Comparison of ENCODE assay signal across 1 cellular context in the genomic region with DNA sequence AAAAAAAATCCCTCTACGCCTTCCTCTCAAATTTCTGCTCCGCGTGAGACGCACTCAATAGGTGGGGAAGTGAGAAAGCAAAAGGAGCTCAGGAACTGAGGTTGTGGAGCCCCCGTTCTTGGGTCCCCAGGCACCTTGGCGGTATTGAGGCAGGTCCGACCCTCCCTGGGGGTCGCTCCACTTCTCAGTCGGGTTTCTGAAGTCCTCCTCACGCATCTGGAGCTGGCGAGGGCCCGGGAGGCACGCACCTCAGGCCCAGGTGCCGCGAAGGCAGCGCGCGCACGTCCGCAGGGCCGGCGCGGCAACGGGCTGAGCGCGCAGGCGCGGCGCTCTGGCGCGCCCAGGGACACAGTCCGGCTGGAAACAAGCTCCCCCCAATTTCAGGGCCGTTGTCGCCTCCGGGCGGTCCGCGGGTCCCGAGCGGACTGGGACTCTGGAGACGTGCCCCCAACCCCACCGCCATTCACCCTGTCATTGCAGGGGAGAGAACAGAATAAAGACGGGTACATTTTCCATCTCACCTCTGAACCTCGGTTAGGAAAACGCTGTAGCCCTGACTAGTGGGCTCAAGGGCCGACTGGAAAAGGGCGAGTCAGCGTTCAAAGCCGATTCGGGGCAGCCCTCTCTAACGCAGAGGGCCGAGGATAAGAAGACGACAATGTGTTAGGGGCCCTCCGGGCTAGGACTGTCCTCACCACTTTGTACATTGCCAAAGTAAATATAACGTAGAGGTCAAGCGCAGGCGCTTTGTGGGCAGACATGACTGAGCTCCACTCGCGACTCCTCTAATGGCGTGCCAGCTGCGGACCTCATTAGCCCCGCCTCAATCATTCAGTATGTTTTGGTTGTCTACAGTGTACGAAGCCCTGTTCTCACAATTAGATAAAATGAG.
TF ChIP-seq lines count a peak whose summit lies in the region.

A gene with protein sequence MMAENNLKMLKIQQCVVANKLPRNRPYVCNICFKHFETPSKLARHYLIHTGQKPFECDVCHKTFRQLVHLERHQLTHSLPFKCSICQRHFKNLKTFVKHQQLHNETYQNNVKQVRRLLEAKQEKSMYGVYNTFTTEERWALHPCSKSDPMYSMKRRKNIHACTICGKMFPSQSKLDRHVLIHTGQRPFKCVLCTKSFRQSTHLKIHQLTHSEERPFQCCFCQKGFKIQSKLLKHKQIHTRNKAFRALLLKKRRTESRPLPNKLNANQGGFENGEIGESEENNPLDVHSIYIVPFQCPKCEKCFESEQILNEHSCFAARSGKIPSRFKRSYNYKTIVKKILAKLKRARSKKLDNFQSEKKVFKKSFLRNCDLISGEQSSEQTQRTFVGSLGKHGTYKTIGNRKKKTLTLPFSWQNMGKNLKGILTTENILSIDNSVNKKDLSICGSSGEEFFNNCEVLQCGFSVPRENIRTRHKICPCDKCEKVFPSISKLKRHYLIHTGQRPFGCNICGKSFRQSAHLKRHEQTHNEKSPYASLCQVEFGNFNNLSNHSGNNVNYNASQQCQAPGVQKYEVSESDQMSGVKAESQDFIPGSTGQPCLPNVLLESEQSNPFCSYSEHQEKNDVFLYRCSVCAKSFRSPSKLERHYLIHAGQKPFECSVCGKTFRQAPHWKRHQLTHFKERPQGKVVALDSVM (minus strand): TSS at position 306 of the 892 bp plus-strand sequence. CDS start 4,853 bp downstream, outside the sequence.

TF ChIP-seq in HepG2, 621 proteins besides CTCF, POLR2A, EP300 and RAD21 (continued from another document and continues in another):
- TF ChIP-seq, protein P1, sequence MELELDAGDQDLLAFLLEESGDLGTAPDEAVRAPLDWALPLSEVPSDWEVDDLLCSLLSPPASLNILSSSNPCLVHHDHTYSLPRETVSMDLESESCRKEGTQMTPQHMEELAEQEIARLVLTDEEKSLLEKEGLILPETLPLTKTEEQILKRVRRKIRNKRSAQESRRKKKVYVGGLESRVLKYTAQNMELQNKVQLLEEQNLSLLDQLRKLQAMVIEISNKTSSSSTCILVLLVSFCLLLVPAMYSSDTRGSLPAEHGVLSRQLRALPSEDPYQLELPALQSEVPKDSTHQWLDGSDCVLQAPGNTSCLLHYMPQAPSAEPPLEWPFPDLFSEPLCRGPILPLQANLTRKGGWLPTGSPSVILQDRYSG (CRISPR knock-in tag; IDR thresholded peaks at IDR 0.05), result peak; percentile 73; the same call in 1 of the 2 replicates
- TF ChIP-seq ZNF354B (CRISPR knock-in tag; IDR thresholded peaks at IDR 0.05), result no peak
- TF ChIP-seq CHD4 (IDR thresholded peaks at IDR 0.05; ENCODE audit: borderline replicate concordance, low read length), result no peak
- TF ChIP-seq, protein P2, sequence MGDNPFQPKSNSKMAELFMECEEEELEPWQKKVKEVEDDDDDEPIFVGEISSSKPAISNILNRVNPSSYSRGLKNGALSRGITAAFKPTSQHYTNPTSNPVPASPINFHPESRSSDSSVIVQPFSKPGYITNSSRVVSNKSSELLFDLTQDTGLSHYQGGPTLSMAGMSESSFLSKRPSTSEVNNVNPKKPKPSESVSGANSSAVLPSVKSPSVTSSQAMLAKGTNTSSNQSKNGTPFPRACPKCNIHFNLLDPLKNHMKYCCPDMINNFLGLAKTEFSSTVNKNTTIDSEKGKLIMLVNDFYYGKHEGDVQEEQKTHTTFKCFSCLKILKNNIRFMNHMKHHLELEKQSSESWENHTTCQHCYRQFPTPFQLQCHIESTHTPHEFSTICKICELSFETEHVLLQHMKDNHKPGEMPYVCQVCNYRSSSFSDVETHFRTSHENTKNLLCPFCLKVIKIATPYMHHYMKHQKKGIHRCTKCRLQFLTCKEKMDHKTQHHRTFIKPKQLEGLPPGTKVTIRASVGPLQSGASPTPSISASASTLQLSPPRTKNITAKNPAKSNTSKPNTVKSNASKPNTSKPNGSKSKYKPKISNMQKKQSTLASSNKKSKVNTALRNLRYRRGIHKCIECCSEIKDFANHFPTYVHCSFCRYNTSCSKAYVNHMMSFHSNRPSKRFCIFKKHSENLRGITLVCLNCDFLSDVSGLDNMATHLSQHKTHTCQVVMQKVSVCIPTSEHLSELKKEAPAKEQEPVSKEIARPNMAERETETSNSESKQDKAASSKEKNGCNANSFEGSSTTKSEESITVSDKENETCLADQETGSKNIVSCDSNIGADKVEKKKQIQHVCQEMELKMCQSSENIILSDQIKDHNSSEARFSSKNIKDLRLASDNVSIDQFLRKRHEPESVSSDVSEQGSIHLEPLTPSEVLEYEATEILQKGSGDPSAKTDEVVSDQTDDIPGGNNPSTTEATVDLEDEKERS (CRISPR knock-in tag; IDR thresholded peaks at IDR 0.05), result no peak; the same call in 1 of the 2 replicates
- TF ChIP-seq RNF2 (conservative IDR thresholded peaks at IDR 0.05; ENCODE audit: low read depth), result peak; percentile 87
- TF ChIP-seq JARID2 (CRISPR knock-in tag; IDR thresholded peaks at IDR 0.05; ENCODE audit: insufficient replicate concordance), result no peak
- peak; percentile 71; the same call in 1 of the 2 replicates for TF ChIP-seq BORCS8-MEF2B (CRISPR knock-in tag; IDR thresholded peaks at IDR 0.05)
- TF ChIP-seq ZNF839 (CRISPR knock-in tag; IDR thresholded peaks at IDR 0.05; ENCODE audit: borderline replicate concordance), result no peak
- TF ChIP-seq YEATS4 (CRISPR knock-in tag; IDR thresholded peaks at IDR 0.05; ENCODE audit: borderline replicate concordance), result peak; percentile 98
- TF ChIP-seq ZNF121 (CRISPR knock-in tag; IDR thresholded peaks at IDR 0.05), result no peak; the same call in 1 of the 2 replicates
- peak; percentile 82 for TF ChIP-seq ATF7-NPFF (CRISPR knock-in tag; IDR thresholded peaks at IDR 0.05; ENCODE audit: low read depth)
- TF ChIP-seq CHCHD3 (CRISPR knock-in tag; IDR thresholded peaks at IDR 0.05), result no peak
- TF ChIP-seq, protein P3, sequence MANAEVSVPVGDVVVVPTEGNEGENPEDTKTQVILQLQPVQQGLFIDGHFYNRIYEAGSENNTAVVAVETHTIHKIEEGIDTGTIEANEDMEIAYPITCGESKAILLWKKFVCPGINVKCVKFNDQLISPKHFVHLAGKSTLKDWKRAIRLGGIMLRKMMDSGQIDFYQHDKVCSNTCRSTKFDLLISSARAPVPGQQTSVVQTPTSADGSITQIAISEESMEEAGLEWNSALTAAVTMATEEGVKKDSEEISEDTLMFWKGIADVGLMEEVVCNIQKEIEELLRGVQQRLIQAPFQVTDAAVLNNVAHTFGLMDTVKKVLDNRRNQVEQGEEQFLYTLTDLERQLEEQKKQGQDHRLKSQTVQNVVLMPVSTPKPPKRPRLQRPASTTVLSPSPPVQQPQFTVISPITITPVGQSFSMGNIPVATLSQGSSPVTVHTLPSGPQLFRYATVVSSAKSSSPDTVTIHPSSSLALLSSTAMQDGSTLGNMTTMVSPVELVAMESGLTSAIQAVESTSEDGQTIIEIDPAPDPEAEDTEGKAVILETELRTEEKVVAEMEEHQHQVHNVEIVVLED (CRISPR knock-in tag; IDR thresholded peaks at IDR 0.05; ENCODE audit: borderline replicate concordance), result peak; percentile 80
- TF ChIP-seq PTBP1 (IDR thresholded peaks at IDR 0.05; ENCODE audit: low read depth, low read length, poor library complexity, severe bottlenecking), result no peak
- TF ChIP-seq, protein P4, sequence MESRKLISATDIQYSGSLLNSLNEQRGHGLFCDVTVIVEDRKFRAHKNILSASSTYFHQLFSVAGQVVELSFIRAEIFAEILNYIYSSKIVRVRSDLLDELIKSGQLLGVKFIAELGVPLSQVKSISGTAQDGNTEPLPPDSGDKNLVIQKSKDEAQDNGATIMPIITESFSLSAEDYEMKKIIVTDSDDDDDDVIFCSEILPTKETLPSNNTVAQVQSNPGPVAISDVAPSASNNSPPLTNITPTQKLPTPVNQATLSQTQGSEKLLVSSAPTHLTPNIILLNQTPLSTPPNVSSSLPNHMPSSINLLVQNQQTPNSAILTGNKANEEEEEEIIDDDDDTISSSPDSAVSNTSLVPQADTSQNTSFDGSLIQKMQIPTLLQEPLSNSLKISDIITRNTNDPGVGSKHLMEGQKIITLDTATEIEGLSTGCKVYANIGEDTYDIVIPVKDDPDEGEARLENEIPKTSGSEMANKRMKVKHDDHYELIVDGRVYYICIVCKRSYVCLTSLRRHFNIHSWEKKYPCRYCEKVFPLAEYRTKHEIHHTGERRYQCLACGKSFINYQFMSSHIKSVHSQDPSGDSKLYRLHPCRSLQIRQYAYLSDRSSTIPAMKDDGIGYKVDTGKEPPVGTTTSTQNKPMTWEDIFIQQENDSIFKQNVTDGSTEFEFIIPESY (CRISPR knock-in tag; IDR thresholded peaks at IDR 0.05), result no peak
- TF ChIP-seq FIP1L1 (IDR thresholded peaks at IDR 0.05; ENCODE audit: borderline replicate concordance, insufficient read depth, low read depth, low read length), result peak; percentile 79; the same call in 1 of the 2 replicates
- TF ChIP-seq ZNF766 (CRISPR knock-in tag; IDR thresholded peaks at IDR 0.05; ENCODE audit: borderline replicate concordance), result no peak
- TF ChIP-seq RXRA (CRISPR knock-in tag; IDR thresholded peaks at IDR 0.05), result no peak; the same call in none of the 2 replicates
- peak; percentile 37; the same call in 1 of the 2 replicates for TF ChIP-seq TBX2 (CRISPR knock-in tag; IDR thresholded peaks at IDR 0.05; ENCODE audit: borderline replicate concordance)
- no peak for TF ChIP-seq ZFP36L2 (CRISPR knock-in tag; IDR thresholded peaks at IDR 0.05)
- no peak for TF ChIP-seq NFE2L1 (CRISPR knock-in tag; IDR thresholded peaks at IDR 0.05; ENCODE audit: borderline replicate concordance)
- no peak for TF ChIP-seq TCF12 (IDR thresholded peaks at IDR 0.05)
- peak; percentile 91; the same call in 1 of the 2 replicates for TF ChIP-seq TCF12 (CRISPR knock-in tag; IDR thresholded peaks at IDR 0.05)
- no peak for TF ChIP-seq TCF7L2 (IDR thresholded peaks at IDR 0.05; ENCODE audit: low read depth, low read length)
- TF ChIP-seq PRPF4 (IDR thresholded peaks at IDR 0.05; ENCODE audit: low read depth, low read length, poor library complexity, severe bottlenecking), result no peak
- peak; percentile 85 for TF ChIP-seq PHF21A (CRISPR knock-in tag; IDR thresholded peaks at IDR 0.05)
- peak; percentile 88 for TF ChIP-seq YY1 (IDR thresholded peaks at IDR 0.05; ENCODE audit: insufficient read depth, insufficient replicate concordance, low read depth, low read length)
- TF ChIP-seq RXRB (CRISPR knock-in tag; IDR thresholded peaks at IDR 0.05; ENCODE audit: borderline replicate concordance), result 0 out of 2 replicates have a peak, but pooled peaks have one; percentile 37
- TF ChIP-seq ZFAT (CRISPR knock-in tag; conservative IDR thresholded peaks at IDR 0.05), result peak; percentile 88; the same call in 1 of the 2 replicates
- TF ChIP-seq, protein P5, sequence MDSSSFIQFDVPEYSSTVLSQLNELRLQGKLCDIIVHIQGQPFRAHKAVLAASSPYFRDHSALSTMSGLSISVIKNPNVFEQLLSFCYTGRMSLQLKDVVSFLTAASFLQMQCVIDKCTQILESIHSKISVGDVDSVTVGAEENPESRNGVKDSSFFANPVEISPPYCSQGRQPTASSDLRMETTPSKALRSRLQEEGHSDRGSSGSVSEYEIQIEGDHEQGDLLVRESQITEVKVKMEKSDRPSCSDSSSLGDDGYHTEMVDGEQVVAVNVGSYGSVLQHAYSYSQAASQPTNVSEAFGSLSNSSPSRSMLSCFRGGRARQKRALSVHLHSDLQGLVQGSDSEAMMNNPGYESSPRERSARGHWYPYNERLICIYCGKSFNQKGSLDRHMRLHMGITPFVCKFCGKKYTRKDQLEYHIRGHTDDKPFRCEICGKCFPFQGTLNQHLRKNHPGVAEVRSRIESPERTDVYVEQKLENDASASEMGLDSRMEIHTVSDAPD (CRISPR knock-in tag; IDR thresholded peaks at IDR 0.05), result 0 out of 2 replicates have a peak, but pooled peaks have one; percentile 37
- TF ChIP-seq, protein P6, sequence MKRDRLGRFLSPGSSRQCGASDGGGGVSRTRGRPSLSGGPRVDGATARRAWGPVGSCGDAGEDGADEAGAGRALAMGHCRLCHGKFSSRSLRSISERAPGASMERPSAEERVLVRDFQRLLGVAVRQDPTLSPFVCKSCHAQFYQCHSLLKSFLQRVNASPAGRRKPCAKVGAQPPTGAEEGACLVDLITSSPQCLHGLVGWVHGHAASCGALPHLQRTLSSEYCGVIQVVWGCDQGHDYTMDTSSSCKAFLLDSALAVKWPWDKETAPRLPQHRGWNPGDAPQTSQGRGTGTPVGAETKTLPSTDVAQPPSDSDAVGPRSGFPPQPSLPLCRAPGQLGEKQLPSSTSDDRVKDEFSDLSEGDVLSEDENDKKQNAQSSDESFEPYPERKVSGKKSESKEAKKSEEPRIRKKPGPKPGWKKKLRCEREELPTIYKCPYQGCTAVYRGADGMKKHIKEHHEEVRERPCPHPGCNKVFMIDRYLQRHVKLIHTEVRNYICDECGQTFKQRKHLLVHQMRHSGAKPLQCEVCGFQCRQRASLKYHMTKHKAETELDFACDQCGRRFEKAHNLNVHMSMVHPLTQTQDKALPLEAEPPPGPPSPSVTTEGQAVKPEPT (CRISPR knock-in tag; IDR thresholded peaks at IDR 0.05; ENCODE audit: low read depth), result no peak
- TF ChIP-seq RFX3 (CRISPR knock-in tag; IDR thresholded peaks at IDR 0.05), result no peak
- TF ChIP-seq ARHGAP35 (CRISPR knock-in tag; IDR thresholded peaks at IDR 0.05; ENCODE audit: borderline replicate concordance), result peak; percentile 8
- TF ChIP-seq, protein P7, sequence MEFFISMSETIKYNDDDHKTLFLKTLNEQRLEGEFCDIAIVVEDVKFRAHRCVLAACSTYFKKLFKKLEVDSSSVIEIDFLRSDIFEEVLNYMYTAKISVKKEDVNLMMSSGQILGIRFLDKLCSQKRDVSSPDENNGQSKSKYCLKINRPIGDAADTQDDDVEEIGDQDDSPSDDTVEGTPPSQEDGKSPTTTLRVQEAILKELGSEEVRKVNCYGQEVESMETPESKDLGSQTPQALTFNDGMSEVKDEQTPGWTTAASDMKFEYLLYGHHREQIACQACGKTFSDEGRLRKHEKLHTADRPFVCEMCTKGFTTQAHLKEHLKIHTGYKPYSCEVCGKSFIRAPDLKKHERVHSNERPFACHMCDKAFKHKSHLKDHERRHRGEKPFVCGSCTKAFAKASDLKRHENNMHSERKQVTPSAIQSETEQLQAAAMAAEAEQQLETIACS (CRISPR knock-in tag; IDR thresholded peaks at IDR 0.05), result peak; percentile 87
- TF ChIP-seq KLF12 (CRISPR knock-in tag; IDR thresholded peaks at IDR 0.05; ENCODE audit: borderline replicate concordance), result peak; percentile 87
- no peak for TF ChIP-seq DPF2 (CRISPR knock-in tag; IDR thresholded peaks at IDR 0.05; ENCODE audit: borderline replicate concordance, low read depth)
- no peak for TF ChIP-seq SP140L (CRISPR knock-in tag; IDR thresholded peaks at IDR 0.05; ENCODE audit: borderline replicate concordance)
- TF ChIP-seq ETV5 (CRISPR knock-in tag; IDR thresholded peaks at IDR 0.05; ENCODE audit: borderline replicate concordance), result peak; percentile 41; the same call in 1 of the 2 replicates
- no peak for TF ChIP-seq SP5 (CRISPR knock-in tag; IDR thresholded peaks at IDR 0.05; ENCODE audit: borderline replicate concordance, low read depth)
- TF ChIP-seq RBM22 (optimal IDR thresholded peaks at IDR 0.05; ENCODE audit: low read length), result no peak
- TF ChIP-seq ZNF746 (CRISPR knock-in tag; IDR thresholded peaks at IDR 0.05), result peak; percentile 70
- TF ChIP-seq SMAD3 (CRISPR knock-in tag; IDR thresholded peaks at IDR 0.05), result no peak
- no peak for TF ChIP-seq HNRNPL (IDR thresholded peaks at IDR 0.05; ENCODE audit: low read depth, low read length)
- TF ChIP-seq, protein P8, sequence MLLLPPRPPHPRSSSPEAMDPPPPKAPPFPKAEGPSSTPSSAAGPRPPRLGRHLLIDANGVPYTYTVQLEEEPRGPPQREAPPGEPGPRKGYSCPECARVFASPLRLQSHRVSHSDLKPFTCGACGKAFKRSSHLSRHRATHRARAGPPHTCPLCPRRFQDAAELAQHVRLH (CRISPR knock-in tag; IDR thresholded peaks at IDR 0.05; ENCODE audit: borderline replicate concordance, low read depth), result peak; percentile 90; the same call in 1 of the 2 replicates
- TF ChIP-seq KMT2A (CRISPR knock-in tag; IDR thresholded peaks at IDR 0.05), result peak; percentile 85
- TF ChIP-seq TP53 (CRISPR knock-in tag; conservative IDR thresholded peaks at IDR 0.05), result no peak
